ENCODE assay signal across 8 cellular contexts in genomic region chr5:15500326-15500958, GRCh38. TPM values are rescaled to one million over a fixed set of nuclear protein-coding genes. Genes with fewer than 3 reads are reported as not detected.
A peak's percentile ranks its signal among the peaks of the same experiment; 100 is the strongest.
DNase-seq lines count a peak whose midpoint lies in the region; ATAC-seq and TF ChIP-seq lines count a peak whose summit lies in the region.

No MANE protein-coding gene starts in this region.

- ATAC-seq in HG02610 (IDR thresholded peaks at IDR 0.05; ENCODE audit: unreplicated experiment) = peak; percentile 16
- no peak for ATAC-seq in GM19351 (IDR thresholded peaks at IDR 0.05; ENCODE audit: unreplicated experiment)

- no peak overlapping the region for H3K4me3 Mint-ChIP-seq in activated naive CD4-positive, alpha-beta T cell treated with anti-CD3 and anti-CD28 coated beads, Interleukin-2, amount 10 ng/mL, durations not matched to agents 7 days and 5 days

- H3K36me3 ChIP-seq in iPS-20b (ENCODE audit: insufficient read depth, low read depth, low read length) = peaks cover 7% of the 10 kb centered on the region; the same call in 1 of the 2 replicates
- H3K36me3 ChIP-seq in skeletal muscle tissue (ENCODE audit: control insufficient read depth in 3 of 3, insufficient read depth in 3 of 3, low read length in 3 of 3) = no peaks in the 10 kb centered on the region

- H3K9ac ChIP-seq in iPS-20b (ENCODE audit: low read depth, low read length) = peak overlapping the region; percentile 17; the same call in 1 of the 2 replicates
- H3K9ac ChIP-seq in skeletal muscle tissue (ENCODE audit: low read depth in 1 of 3, low read length in 3 of 3) = peak overlapping the region; percentile 55 to 73 (median 57)

- in situ Hi-C loops in astrocyte of the cerebellum (cut with HindIII; ENCODE audit: low sequenced_read_pairs) = no loop called here

- H3K9me3 ChIP-seq in iPS-20b (ENCODE audit: insufficient read depth, low read depth, low read length) (no peaks in the 10 kb centered on the region), skeletal muscle tissue (ENCODE audit: control insufficient read depth in 3 of 3, low read length in 3 of 3) (no peaks in the 10 kb centered on the region)

- CTCF ChIA-PET in activated naive CD4-positive, alpha-beta T cell treated with anti-CD3 and anti-CD28 coated beads, Interleukin-2, amount 10 ng/mL, durations not matched to agents 7 days and 5 days (lab: Charles Lee) = no interaction called here

- H3K36me3 Mint-ChIP-seq in activated naive CD4-positive, alpha-beta T cell treated with anti-CD3 and anti-CD28 coated beads, Interleukin-2, amount 10 ng/mL, durations not matched to agents 7 days and 5 days = no peaks in the 10 kb centered on the region

- DNase-seq in astrocyte of the cerebellum (ENCODE audit: low read depth) (no peak), T-helper 9 cell (no peak), DMS114 treated with DMSO at 0.1 percent for 48 hours (lab: John Stamatoyannopoulos, UW; ENCODE audit: unreplicated experiment) (no peak)
- no peak for DNase-seq in activated naive CD4-positive, alpha-beta T cell treated with anti-CD3 and anti-CD28 coated beads, Interleukin-2, amount 10 ng/mL, durations not matched to agents 7 days and 5 days

- no peak overlapping the region for H3K27ac Mint-ChIP-seq in activated naive CD4-positive, alpha-beta T cell treated with anti-CD3 and anti-CD28 coated beads, Interleukin-2, amount 10 ng/mL, durations not matched to agents 7 days and 5 days

- peaks cover 33% of the 10 kb centered on the region for H3K27me3 Mint-ChIP-seq in activated naive CD4-positive, alpha-beta T cell treated with anti-CD3 and anti-CD28 coated beads, Interleukin-2, amount 10 ng/mL, durations not matched to agents 7 days and 5 days

- H3K4me1 ChIP-seq in iPS-20b (ENCODE audit: insufficient read depth, low read length) = peaks cover 12% of the 10 kb centered on the region; the same call in 1 of the 2 replicates
- peaks cover 5 to 9% (median 6%) of the 10 kb centered on the region in 3 donors for H3K4me1 ChIP-seq in skeletal muscle tissue (ENCODE audit: control insufficient read depth in 3 of 3, insufficient read depth in 3 of 3, low read length in 3 of 3)

- peaks cover 19% of the 10 kb centered on the region; the same call in 1 of the 2 replicates for H3K27me3 ChIP-seq in iPS-20b (ENCODE audit: insufficient read depth, low read length)
- H3K27me3 ChIP-seq in skeletal muscle tissue (ENCODE audit: control insufficient read depth in 3 of 3, insufficient read depth in 3 of 3, low read length in 3 of 3) = peaks cover 0 to 9% (median 5%) of the 10 kb centered on the region in 3 donors

- H3K27ac ChIP-seq in iPS-20b (ENCODE audit: low read length) (no peak overlapping the region), skeletal muscle tissue (ENCODE audit: low read depth, low read length) (peak overlapping the region; percentile 66)

- H3K9me3 Mint-ChIP-seq in activated naive CD4-positive, alpha-beta T cell treated with anti-CD3 and anti-CD28 coated beads, Interleukin-2, amount 10 ng/mL, durations not matched to agents 7 days and 5 days = no peaks in the 10 kb centered on the region

- no peak for TF ChIP-seq CTCF in astrocyte of the cerebellum (IDR thresholded peaks at IDR 0.05; ENCODE audit: low read depth, low read length, missing control alignments)

- H3K4me3 ChIP-seq in astrocyte of the cerebellum (ENCODE audit: low read depth, low read length) (peak overlapping the region; percentile 64), iPS-20b (ENCODE audit: low read length) (peak overlapping the region; percentile 93), skeletal muscle tissue (ENCODE audit: low read length in 3 of 3) (peak overlapping the region; percentile 71 to 86 (median 72))

- H3K4me1 Mint-ChIP-seq in activated naive CD4-positive, alpha-beta T cell treated with anti-CD3 and anti-CD28 coated beads, Interleukin-2, amount 10 ng/mL, durations not matched to agents 7 days and 5 days = no peaks in the 10 kb centered on the region

RNA-seq across cellular contexts. Expression of gene FBXL7, which starts 0.5 kb away (rescaled TPM):
- total RNA-seq in skeletal muscle tissue = 3.7 TPM
